Comparison of ENCODE assay signal across 1 cellular context in the genomic region with DNA sequence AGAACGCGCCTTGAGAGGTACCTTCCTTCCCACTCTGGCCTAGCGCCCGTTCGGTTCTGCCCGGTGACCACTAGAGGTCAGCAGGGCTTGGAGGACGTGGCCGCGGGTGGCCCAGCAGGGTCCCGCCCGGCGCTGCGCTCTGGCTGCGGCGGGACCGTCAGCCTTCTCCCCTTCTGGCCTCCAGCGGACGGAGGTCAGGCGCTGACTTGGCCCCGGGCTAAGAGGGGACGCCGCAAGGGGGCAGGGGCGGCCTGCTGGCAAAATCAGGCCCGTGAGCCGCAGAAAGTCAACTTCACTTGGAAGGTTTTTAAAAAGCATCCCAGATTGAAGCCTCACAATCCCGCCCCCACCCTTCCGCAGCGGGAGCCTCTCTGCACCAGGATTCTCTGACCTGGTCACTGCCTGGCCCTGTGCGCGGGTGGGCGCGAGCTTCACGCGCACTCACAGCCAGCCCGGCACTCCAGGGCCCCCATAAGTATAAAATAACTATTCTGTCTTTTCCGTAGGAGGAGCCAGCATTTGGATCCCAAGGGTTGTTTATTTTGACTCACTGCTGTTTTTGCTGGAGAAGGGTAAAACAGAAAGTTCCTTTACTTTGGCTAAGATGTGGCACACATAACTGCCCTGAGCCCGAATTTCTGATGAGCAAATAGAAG.
TF ChIP-seq lines count a peak whose summit lies in the region.

No MANE protein-coding gene starts in this region.

TF ChIP-seq in HCT116, 20 proteins besides CTCF, POLR2A, EP300 and RAD21 (continued from another document):
- TF ChIP-seq, protein P1, sequence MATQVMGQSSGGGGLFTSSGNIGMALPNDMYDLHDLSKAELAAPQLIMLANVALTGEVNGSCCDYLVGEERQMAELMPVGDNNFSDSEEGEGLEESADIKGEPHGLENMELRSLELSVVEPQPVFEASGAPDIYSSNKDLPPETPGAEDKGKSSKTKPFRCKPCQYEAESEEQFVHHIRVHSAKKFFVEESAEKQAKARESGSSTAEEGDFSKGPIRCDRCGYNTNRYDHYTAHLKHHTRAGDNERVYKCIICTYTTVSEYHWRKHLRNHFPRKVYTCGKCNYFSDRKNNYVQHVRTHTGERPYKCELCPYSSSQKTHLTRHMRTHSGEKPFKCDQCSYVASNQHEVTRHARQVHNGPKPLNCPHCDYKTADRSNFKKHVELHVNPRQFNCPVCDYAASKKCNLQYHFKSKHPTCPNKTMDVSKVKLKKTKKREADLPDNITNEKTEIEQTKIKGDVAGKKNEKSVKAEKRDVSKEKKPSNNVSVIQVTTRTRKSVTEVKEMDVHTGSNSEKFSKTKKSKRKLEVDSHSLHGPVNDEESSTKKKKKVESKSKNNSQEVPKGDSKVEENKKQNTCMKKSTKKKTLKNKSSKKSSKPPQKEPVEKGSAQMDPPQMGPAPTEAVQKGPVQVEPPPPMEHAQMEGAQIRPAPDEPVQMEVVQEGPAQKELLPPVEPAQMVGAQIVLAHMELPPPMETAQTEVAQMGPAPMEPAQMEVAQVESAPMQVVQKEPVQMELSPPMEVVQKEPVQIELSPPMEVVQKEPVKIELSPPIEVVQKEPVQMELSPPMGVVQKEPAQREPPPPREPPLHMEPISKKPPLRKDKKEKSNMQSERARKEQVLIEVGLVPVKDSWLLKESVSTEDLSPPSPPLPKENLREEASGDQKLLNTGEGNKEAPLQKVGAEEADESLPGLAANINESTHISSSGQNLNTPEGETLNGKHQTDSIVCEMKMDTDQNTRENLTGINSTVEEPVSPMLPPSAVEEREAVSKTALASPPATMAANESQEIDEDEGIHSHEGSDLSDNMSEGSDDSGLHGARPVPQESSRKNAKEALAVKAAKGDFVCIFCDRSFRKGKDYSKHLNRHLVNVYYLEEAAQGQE (IDR thresholded peaks at IDR 0.05; ENCODE audit: low read depth), result no peak
- TF ChIP-seq ZNF274 (IDR thresholded peaks at IDR 0.05; ENCODE audit: low read depth, low read length) (no peak), ZBTB33 (IDR thresholded peaks at IDR 0.05; ENCODE audit: extremely low read depth, insufficient replicate concordance, low read length) (no peak), YY1 (IDR thresholded peaks at IDR 0.05; ENCODE audit: extremely low read depth, insufficient replicate concordance, low read depth, low read length) (no peak)
